2 cellular contexts compared by ENCODE assay signal in the genomic region with DNA sequence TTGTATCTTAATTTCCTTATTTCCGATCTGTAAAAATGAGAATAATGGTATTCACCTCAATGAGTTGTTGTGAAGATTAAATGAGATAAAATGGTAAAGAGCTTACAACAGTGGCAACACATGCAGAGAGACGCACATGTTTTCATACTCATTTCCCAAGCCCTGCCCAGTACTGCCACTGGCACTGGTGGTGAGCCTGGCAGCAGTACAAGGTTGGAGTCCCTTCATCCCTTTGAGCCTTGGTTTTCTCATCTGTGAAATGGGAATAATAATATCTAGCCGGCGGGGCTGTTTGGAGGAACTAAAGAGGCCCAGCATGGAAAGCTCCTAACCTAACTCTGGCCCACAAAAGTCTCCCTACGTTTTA.
TF ChIP-seq lines count a peak whose summit lies in the region.

No MANE protein-coding gene starts in this region.

TF ChIP-seq in SK-N-SH, 30 proteins besides CTCF, POLR2A, EP300 and RAD21 (continued from another document):
- TF ChIP-seq, protein P1, sequence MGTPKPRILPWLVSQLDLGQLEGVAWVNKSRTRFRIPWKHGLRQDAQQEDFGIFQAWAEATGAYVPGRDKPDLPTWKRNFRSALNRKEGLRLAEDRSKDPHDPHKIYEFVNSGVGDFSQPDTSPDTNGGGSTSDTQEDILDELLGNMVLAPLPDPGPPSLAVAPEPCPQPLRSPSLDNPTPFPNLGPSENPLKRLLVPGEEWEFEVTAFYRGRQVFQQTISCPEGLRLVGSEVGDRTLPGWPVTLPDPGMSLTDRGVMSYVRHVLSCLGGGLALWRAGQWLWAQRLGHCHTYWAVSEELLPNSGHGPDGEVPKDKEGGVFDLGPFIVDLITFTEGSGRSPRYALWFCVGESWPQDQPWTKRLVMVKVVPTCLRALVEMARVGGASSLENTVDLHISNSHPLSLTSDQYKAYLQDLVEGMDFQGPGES (IDR thresholded peaks at IDR 0.05; ENCODE audit: low read depth, low read length), result no peak
- no peak for TF ChIP-seq GABPA (IDR thresholded peaks at IDR 0.05; ENCODE audit: low read depth)
- TF ChIP-seq SIN3A (IDR thresholded peaks at IDR 0.05; ENCODE audit: borderline replicate concordance, low read depth, low read length), result no peak
- no peak for TF ChIP-seq NRF1 (IDR thresholded peaks at IDR 0.05; ENCODE audit: low read depth, low read length)
- no peak for TF ChIP-seq POLR2AphosphoS5 (IDR thresholded peaks at IDR 0.05; ENCODE audit: low read depth, low read length)
- TF ChIP-seq FOSL2 (IDR thresholded peaks at IDR 0.05; ENCODE audit: borderline replicate concordance, low read depth), result no peak
- no peak for TF ChIP-seq TAF1 (IDR thresholded peaks at IDR 0.05; ENCODE audit: borderline replicate concordance, low read depth, low read length)
- no peak for TF ChIP-seq RXRA (IDR thresholded peaks at IDR 0.05; ENCODE audit: borderline replicate concordance, low read depth)
- no peak for TF ChIP-seq MXI1 (IDR thresholded peaks at IDR 0.05; ENCODE audit: low read depth, low read length)
- no peak for TF ChIP-seq FOXJ3 (CRISPR knock-in tag; IDR thresholded peaks at IDR 0.05)
- no peak for TF ChIP-seq PBX3 (IDR thresholded peaks at IDR 0.05)
- no peak for TF ChIP-seq NFIC (IDR thresholded peaks at IDR 0.05; ENCODE audit: borderline replicate concordance)
- no peak for TF ChIP-seq JUND (IDR thresholded peaks at IDR 0.05)
- TF ChIP-seq MEF2A (IDR thresholded peaks at IDR 0.05; ENCODE audit: borderline replicate concordance, low read depth), result no peak
- no peak for TF ChIP-seq RCOR1 (IDR thresholded peaks at IDR 0.05; ENCODE audit: low read length)
- no peak for TF ChIP-seq SMC3 (IDR thresholded peaks at IDR 0.05; ENCODE audit: low read depth, low read length)

TF ChIP-seq in SK-N-SH treated with all-trans-retinoic acid at 6 μM for 48 hours, 23 proteins besides CTCF, POLR2A, EP300 and RAD21 (continued from another document):
- TF ChIP-seq, protein P2, sequence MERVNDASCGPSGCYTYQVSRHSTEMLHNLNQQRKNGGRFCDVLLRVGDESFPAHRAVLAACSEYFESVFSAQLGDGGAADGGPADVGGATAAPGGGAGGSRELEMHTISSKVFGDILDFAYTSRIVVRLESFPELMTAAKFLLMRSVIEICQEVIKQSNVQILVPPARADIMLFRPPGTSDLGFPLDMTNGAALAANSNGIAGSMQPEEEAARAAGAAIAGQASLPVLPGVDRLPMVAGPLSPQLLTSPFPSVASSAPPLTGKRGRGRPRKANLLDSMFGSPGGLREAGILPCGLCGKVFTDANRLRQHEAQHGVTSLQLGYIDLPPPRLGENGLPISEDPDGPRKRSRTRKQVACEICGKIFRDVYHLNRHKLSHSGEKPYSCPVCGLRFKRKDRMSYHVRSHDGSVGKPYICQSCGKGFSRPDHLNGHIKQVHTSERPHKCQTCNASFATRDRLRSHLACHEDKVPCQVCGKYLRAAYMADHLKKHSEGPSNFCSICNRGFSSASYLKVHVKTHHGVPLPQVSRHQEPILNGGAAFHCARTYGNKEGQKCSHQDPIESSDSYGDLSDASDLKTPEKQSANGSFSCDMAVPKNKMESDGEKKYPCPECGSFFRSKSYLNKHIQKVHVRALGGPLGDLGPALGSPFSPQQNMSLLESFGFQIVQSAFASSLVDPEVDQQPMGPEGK (CRISPR knock-in tag; IDR thresholded peaks at IDR 0.05; ENCODE audit: borderline replicate concordance), result no peak
- TF ChIP-seq OSR1 (CRISPR knock-in tag; IDR thresholded peaks at IDR 0.05), result no peak
- TF ChIP-seq ZNF565 (CRISPR knock-in tag; conservative IDR thresholded peaks at IDR 0.05; ENCODE audit: low read depth), result no peak
- TF ChIP-seq ARNTL (CRISPR knock-in tag; IDR thresholded peaks at IDR 0.05; ENCODE audit: borderline replicate concordance, low read depth), result no peak
- TF ChIP-seq PPARA (CRISPR knock-in tag; IDR thresholded peaks at IDR 0.05; ENCODE audit: borderline replicate concordance), result no peak
- no peak for TF ChIP-seq BACH2 (CRISPR knock-in tag; IDR thresholded peaks at IDR 0.05; ENCODE audit: borderline replicate concordance)
- TF ChIP-seq ZNF8 (CRISPR knock-in tag; IDR thresholded peaks at IDR 0.05), result no peak
- no peak for TF ChIP-seq RARB (CRISPR knock-in tag; IDR thresholded peaks at IDR 0.05)
- no peak for TF ChIP-seq ISL1 (CRISPR knock-in tag; IDR thresholded peaks at IDR 0.05)
- TF ChIP-seq SNAI2 (CRISPR knock-in tag; IDR thresholded peaks at IDR 0.05), result no peak
- TF ChIP-seq TCF4 (CRISPR knock-in tag; IDR thresholded peaks at IDR 0.05; ENCODE audit: borderline replicate concordance), result no peak
- TF ChIP-seq CSDC2 (CRISPR knock-in tag; IDR thresholded peaks at IDR 0.05), result no peak
